Comparison of ENCODE assay signal across 22 cellular contexts in genomic region chr12:90366286-90366685, GRCh38.
DNase-seq lines count a peak whose midpoint lies in the region; ATAC-seq and TF ChIP-seq lines count a peak whose summit lies in the region.
"Had no signal": no experiment of that assay in that cellular context is flagged by ENCODE, and none has a peak within 500 bp of the region (broad histone marks: within the 10 kb centered on the region; RNA-seq: fewer than 3 reads in every experiment).

No MANE protein-coding gene starts in this region.

- ATAC-seq in IMR-90 (ENCODE audit: low read depth): no peak
- no peak for ATAC-seq in GM18502 (IDR thresholded peaks at IDR 0.05; ENCODE audit: poor library complexity, unreplicated experiment)
- ATAC-seq: HCT116, heart left ventricle, natural killer cell had no signal

- no peaks in the 10 kb centered on the region for H3K9me3 ChIP-seq in IMR-90 (ENCODE audit: control insufficient read depth, insufficient read depth, low read length)
- no peaks in the 10 kb centered on the region for H3K9me3 ChIP-seq in hepatocyte (ENCODE audit: low read depth)
- no peaks in the 10 kb centered on the region for H3K9me3 ChIP-seq in ovary
- H3K9me3 ChIP-seq: heart left ventricle, prostate gland, stomach had no signal

- no peak for TF ChIP-seq RAD21 in IMR-90 (IDR thresholded peaks at IDR 0.05; ENCODE audit: low read length)

- POLR2A ChIA-PET in AG04449 (lab: Yijun Ruan, JAX): no interaction called here
- POLR2A ChIA-PET in IMR-90 (lab: Charles Lee; ENCODE audit: unreplicated experiment): no interaction called here
- POLR2A ChIA-PET in HEK293T (lab: Yijun Ruan, JAX): no interaction called here

- WGBS in IMR-90 (ENCODE audit: extremely low coverage in 2 of 2, insufficient read length in 1 of 2), 2 experiments: no CpG with 5 or more reads among the region's 2 CpGs
- 76% methylated on average over 2 of the region's 2 CpGs for whole genome bisulfite sequencing in hepatocyte (ENCODE audit: low lambda C conversion rate, missing lambda C conversion rate)
- 42 to 53% (median 49%) methylated on average over 2 of the region's 2 CpGs for WGBS in ovary, 3 donors

- H3K4me3 ChIP-seq in AG04449 (ENCODE audit: low read depth, low read length) (no peak overlapping the region), IMR-90 (ENCODE audit: insufficient read depth, low read depth, low read length) (no peak overlapping the region), choroid plexus epithelial cell (ENCODE audit: low read depth, low read length) (no peak overlapping the region), hepatocyte (no peak overlapping the region), ovary (no peak overlapping the region)
- H3K4me3 ChIP-seq: heart left ventricle, prostate gland, stomach had no signal

- no peak overlapping the region for H3K14ac ChIP-seq in IMR-90 (replicated peaks; ENCODE audit: low read depth, low read length)

- H3K18ac ChIP-seq in IMR-90 (ENCODE audit: low read depth, low read length): no peak overlapping the region

- H3K9me2 ChIP-seq in hepatocyte (replicated peaks; ENCODE audit: insufficient read depth): no peaks in the 10 kb centered on the region

- no peaks in the 10 kb centered on the region for H3K27me3 ChIP-seq in IMR-90 (ENCODE audit: control insufficient read depth, insufficient read depth, low read length)
- no peaks in the 10 kb centered on the region for H3K27me3 ChIP-seq in hepatocyte
- no peaks in the 10 kb centered on the region for H3K27me3 ChIP-seq in ovary
- H3K27me3 ChIP-seq: heart left ventricle, stomach had no signal

- no peak overlapping the region for H4K8ac ChIP-seq in IMR-90 (ENCODE audit: low read depth in 2 of 2, low read length in 2 of 2)

- dilution Hi-C loops in IMR-90 (cut with HindIII; ENCODE audit: low sequenced_read_pairs, unreplicated experiment): no loop called here

- no peak overlapping the region for H2AFZ ChIP-seq in IMR-90 (replicated peaks; ENCODE audit: low read length, poor library complexity)
- H2AFZ ChIP-seq in hepatocyte: no peak overlapping the region

- H2AK9ac ChIP-seq in IMR-90 (replicated peaks; ENCODE audit: low read depth, low read length, poor library complexity): no peak overlapping the region

- H3K56ac ChIP-seq in IMR-90 (ENCODE audit: extremely low read depth, insufficient read depth, low read length): no peak overlapping the region

- no peaks in the 10 kb centered on the region for H3K79me1 ChIP-seq in IMR-90 (ENCODE audit: low read depth in 1 of 2, low read length in 2 of 2)

- H3K4me2 ChIP-seq in IMR-90 (ENCODE audit: low read depth, low read length) (no peak overlapping the region), hepatocyte (no peak overlapping the region)

- no peak overlapping the region for H2BK5ac ChIP-seq in IMR-90 (ENCODE audit: low read depth, low read length, poor library complexity, severe bottlenecking)

- no peak for TF ChIP-seq EP300 in ovary (IDR thresholded peaks at IDR 0.05)

- H3K9me1 ChIP-seq in IMR-90 (ENCODE audit: insufficient read depth, low read length): no peaks in the 10 kb centered on the region

- no peak overlapping the region for H3K4ac ChIP-seq in IMR-90 (ENCODE audit: low read depth, low read length)

- TF ChIP-seq POLR2A in IMR-90 (IDR thresholded peaks at IDR 0.05; ENCODE audit: low read depth, low read length) (no peak), ovary (IDR thresholded peaks at IDR 0.05) (no peak)

- no peak overlapping the region for H2BK120ac ChIP-seq in IMR-90 (ENCODE audit: low read depth, low read length)

- H4K20me1 ChIP-seq in IMR-90 (ENCODE audit: insufficient read depth, low read length) (no peaks in the 10 kb centered on the region), hepatocyte (ENCODE audit: insufficient read depth, poor library complexity, severe bottlenecking) (no peaks in the 10 kb centered on the region)

- H3K27ac ChIP-seq in IMR-90 (ENCODE audit: insufficient read depth, low read length) (no peak overlapping the region), hepatocyte (no peak overlapping the region), ovary (no peak overlapping the region)
- H3K27ac ChIP-seq: heart left ventricle, prostate gland, stomach had no signal

- no peak overlapping the region for H2BK15ac ChIP-seq in IMR-90 (ENCODE audit: low read depth, low read length)

- no peak overlapping the region for H2AK5ac ChIP-seq in IMR-90 (ENCODE audit: low read depth, low read length)

- H3K36me3 ChIP-seq in IMR-90 (ENCODE audit: control insufficient read depth, insufficient read depth, low read length) (no peaks in the 10 kb centered on the region), hepatocyte (replicated peaks; ENCODE audit: insufficient read depth, low read depth) (no peaks in the 10 kb centered on the region), ovary (no peaks in the 10 kb centered on the region)
- H3K36me3 ChIP-seq: heart left ventricle, prostate gland, stomach had no signal

- H4K5ac ChIP-seq in IMR-90 (ENCODE audit: low read depth, low read length): no peak overlapping the region

- no peaks in the 10 kb centered on the region for H3K79me2 ChIP-seq in hepatocyte

- no peak overlapping the region for H3K9ac ChIP-seq in IMR-90 (ENCODE audit: low read depth, low read length)

- TF ChIP-seq CTCF in AG04449 (IDR thresholded peaks at IDR 0.05; ENCODE audit: insufficient read depth, low read length, missing control alignments) (no peak), IMR-90 (conservative IDR thresholded peaks at IDR 0.05; ENCODE audit: low read depth, low read length) (no peak), choroid plexus epithelial cell (conservative IDR thresholded peaks at IDR 0.05; ENCODE audit: low read depth, low read length) (no peak), hepatocyte (IDR thresholded peaks at IDR 0.05; ENCODE audit: poor library complexity) (no peak), ovary (IDR thresholded peaks at IDR 0.05) (no peak)

- H2BK20ac ChIP-seq in IMR-90 (ENCODE audit: low read depth, low read length): no peak overlapping the region

- in situ Hi-C loops in IMR-90 (cut with MboI; ENCODE audit: low sequenced_read_pairs): no loop called here

- no peak overlapping the region for H4K91ac ChIP-seq in IMR-90 (ENCODE audit: insufficient read depth, low read depth, low read length)

- CTCF ChIA-PET in AG04449 (lab: Yijun Ruan, JAX): no interaction called here
- CTCF ChIA-PET in IMR-90 (lab: Yijun Ruan, JAX): no interaction called here
- CTCF ChIA-PET in HEK293T (lab: Yijun Ruan, JAX): no interaction called here

- intact Hi-C loops in IMR-90 (cut with micrococcal nuclease) (no loop called here), ovary (cut with DNase I) (no loop called here)

- no peaks in the 10 kb centered on the region for H3K4me1 ChIP-seq in IMR-90 (ENCODE audit: control insufficient read depth, insufficient read depth, low read length)
- no peaks in the 10 kb centered on the region for H3K4me1 ChIP-seq in hepatocyte (ENCODE audit: insufficient read depth)
- no peaks in the 10 kb centered on the region for H3K4me1 ChIP-seq in ovary (ENCODE audit: insufficient read depth)
- H3K4me1 ChIP-seq: heart left ventricle, prostate gland, stomach had no signal

- no peak overlapping the region for H3K23ac ChIP-seq in IMR-90 (ENCODE audit: low read depth, low read length)

- BruUV-seq in IMR-90 (replicated peaks; lab: Mats Ljungman, UMichigan): no TSS peak

- DNase-seq in AG04449 (ENCODE audit: low read depth, low spot score) (peak; percentile 16), IMR-90 (peak; percentile 36), choroid plexus epithelial cell (ENCODE audit: low read depth) (peak; percentile 41), hepatocyte (ENCODE audit: low spot score) (peak; percentile 43), HEK293T (ENCODE audit: extremely low spot score) (no peak), ovary (no peak)
- no peak for DNase-seq in activated CD8-positive, alpha-beta memory T cell treated with anti-CD3 and anti-CD28 coated beads, Interleukin-2, amount 50 U/mL, for 4 hours
- DNase-seq: activated effector memory CD4-positive, alpha-beta T cell treated with Interleukin-2 at 50 U/mL for 16 hours; amygdala; CD4-positive, CD25-positive, alpha-beta regulatory T cell; heart left ventricle; islet precursor cell; Kasumi-1; natural killer cell; NCI-H1694 treated with DMSO at 0.1 percent for 48 hours; NCI-H524 treated with DMSO at 0.1 percent for 48 hours; SIG-M5; stomach; T-helper 2 cell had no signal

TF ChIP-seq in IMR-90, 13 proteins besides CTCF, POLR2A, EP300 and RAD21 (continues in another document):
- TF ChIP-seq RFX5 (IDR thresholded peaks at IDR 0.05; ENCODE audit: low read depth, low read length) (no peak), CEBPB (IDR thresholded peaks at IDR 0.05; ENCODE audit: low read depth, low read length) (no peak), MAZ (IDR thresholded peaks at IDR 0.05; ENCODE audit: borderline replicate concordance, low read depth, low read length) (no peak), MXI1 (IDR thresholded peaks at IDR 0.05; ENCODE audit: borderline replicate concordance, low read depth, low read length) (no peak), CHD1 (IDR thresholded peaks at IDR 0.05; ENCODE audit: low read depth, low read length) (no peak), RCOR1 (IDR thresholded peaks at IDR 0.05; ENCODE audit: insufficient replicate concordance, low read length) (no peak), SMC3 (IDR thresholded peaks at IDR 0.05; ENCODE audit: low read depth, low read length) (no peak), NFE2L2 (IDR thresholded peaks at IDR 0.05; ENCODE audit: low read depth, low read length) (no peak), FOS (IDR thresholded peaks at IDR 0.05; ENCODE audit: low read depth, low read length) (no peak), MAFK (IDR thresholded peaks at IDR 0.05; ENCODE audit: low read depth, low read length) (no peak)

TF ChIP-seq in HEK293T, 16 proteins besides CTCF, POLR2A, EP300 and RAD21 (continues in another document):
- TF ChIP-seq ZNF384 (IDR thresholded peaks at IDR 0.05): no peak
- TF ChIP-seq L3MBTL2 (conservative IDR thresholded peaks at IDR 0.05): no peak
- no peak for TF ChIP-seq ELF4 (IDR thresholded peaks at IDR 0.05)
- TF ChIP-seq FOXA1 (IDR thresholded peaks at IDR 0.05): no peak
- TF ChIP-seq HDGF (IDR thresholded peaks at IDR 0.05; ENCODE audit: borderline replicate concordance): no peak
- no peak for TF ChIP-seq FOXM1 (IDR thresholded peaks at IDR 0.05; ENCODE audit: borderline replicate concordance)
- no peak for TF ChIP-seq PKNOX1 (IDR thresholded peaks at IDR 0.05)
- TF ChIP-seq SUZ12 (IDR thresholded peaks at IDR 0.05): no peak
- no peak for TF ChIP-seq BHLHE40 (IDR thresholded peaks at IDR 0.05; ENCODE audit: borderline replicate concordance)
- no peak for TF ChIP-seq LEF1 (IDR thresholded peaks at IDR 0.05; ENCODE audit: borderline replicate concordance)
- TF ChIP-seq FOXK2 (IDR thresholded peaks at IDR 0.05): no peak

Comparison
In these comparisons a context has a peak if more than half of its experiments do, and no peak if none do; other contexts are left out.
1. DNase-seq: peak in AG04449 (single experiment), IMR-90 (single experiment), choroid plexus epithelial cell (single experiment) and hepatocyte (single experiment); none in HEK293T (single experiment), ovary (0 of 5) and activated CD8-positive, alpha-beta memory T cell treated with anti-CD3 and anti-CD28 coated beads, Interleukin-2, amount 50 U/mL, for 4 hours (single experiment).